Comparison of ENCODE assay signal across 16 cellular contexts in genomic region chr1:1893291-1893985, GRCh38. TPM values are rescaled to one million over a fixed set of nuclear protein-coding genes. Genes with fewer than 3 reads are reported as not detected.
DNase-seq lines count a peak whose midpoint lies in the region; ATAC-seq and TF ChIP-seq lines count a peak whose summit lies in the region.
"Had no signal": no experiment of that assay in that cellular context is flagged by ENCODE, and none has a peak within 500 bp of the region (broad histone marks: within the 10 kb centered on the region; RNA-seq: fewer than 3 reads in every experiment).

No MANE protein-coding gene starts in this region.

- CTCF ChIA-PET in naive thymus-derived CD4-positive, alpha-beta T cell (lab: Charles Lee), result no interaction called here

- POLR2A ChIA-PET in naive thymus-derived CD4-positive, alpha-beta T cell (lab: Charles Lee), result no interaction called here

- DNase-seq in DND-41 (no peak), A172 (ENCODE audit: low spot score) (no peak), SHP77 (lab: John Stamatoyannopoulos, UW) (no peak)
- DNase-seq in naive thymus-derived CD4-positive, alpha-beta T cell, result no peak
- DNase-seq: gastrocnemius medialis; KG1; NCI-H1694; NCI-H748 treated with DMSO at 0.1 percent for 48 hours; retina; stimulated activated CD4-positive, alpha-beta T cell treated with anti-CD3 and anti-CD28 coated beads, Interleukin-4, amount 100 ng/mL, for 4 hours; stomach had no signal

- H3K79me2 ChIP-seq in DND-41 (ENCODE audit: insufficient read depth, low read length), result peaks cover 37% of the 10 kb centered on the region

- H3K27me3 ChIP-seq in BLaER1 (no peaks in the 10 kb centered on the region), DND-41 (ENCODE audit: insufficient read depth, low read length, poor library complexity) (no peaks in the 10 kb centered on the region)
- no peaks in the 10 kb centered on the region for H3K27me3 ChIP-seq in naive thymus-derived CD4-positive, alpha-beta T cell (ENCODE audit: control insufficient read depth in 2 of 2, insufficient read depth in 2 of 2, low read length in 2 of 2)
- H3K27me3 ChIP-seq: gastrocnemius medialis had no signal

- H3K27ac ChIP-seq in BLaER1, result peak overlapping the region; percentile 92
- no peak overlapping the region for H3K27ac ChIP-seq in DND-41 (ENCODE audit: low read length)
- peak overlapping the region; percentile 0 for H3K27ac ChIP-seq in naive thymus-derived CD4-positive, alpha-beta T cell (ENCODE audit: low read depth, low read length)

- H3K9me3 ChIP-seq in BLaER1 (no peaks in the 10 kb centered on the region), DND-41 (ENCODE audit: insufficient read depth, low read length, severe bottlenecking) (no peaks in the 10 kb centered on the region)
- H3K9me3 ChIP-seq in naive thymus-derived CD4-positive, alpha-beta T cell (ENCODE audit: control insufficient read depth in 2 of 3, low read length in 3 of 3), result no peaks in the 10 kb centered on the region
- H3K9me3 ChIP-seq: gastrocnemius medialis, stomach had no signal

- no peak overlapping the region; the same call in 1 of the 2 replicates for H3K4me3 ChIP-seq in BLaER1
- H3K4me3 ChIP-seq in DND-41 (ENCODE audit: low read depth in 1 of 2, low read length in 2 of 2), result no peak overlapping the region
- no peak overlapping the region for H3K4me3 ChIP-seq in naive thymus-derived CD4-positive, alpha-beta T cell (ENCODE audit: low read length)

- peaks cover 18% of the 10 kb centered on the region for H4K20me1 ChIP-seq in BLaER1
- H4K20me1 ChIP-seq in DND-41 (ENCODE audit: insufficient read depth, low read length), result peaks cover 18% of the 10 kb centered on the region

- peak overlapping the region; percentile 81 for H3K27ac Mint-ChIP-seq in activated T-helper 17 cell treated with anti-CD3 and anti-CD28 coated beads, Interleukin-2, amount 50 U/mL, for 72 hours
- H3K27ac Mint-ChIP-seq in naive thymus-derived CD4-positive, alpha-beta T cell, result peak overlapping the region; percentile 25 to 95 (median 89)

- H3K36me3 Mint-ChIP-seq in activated T-helper 17 cell treated with anti-CD3 and anti-CD28 coated beads, Interleukin-2, amount 50 U/mL, for 72 hours (ENCODE audit: low read depth), result peaks cover 17% of the 10 kb centered on the region
- peaks cover 0 to 9% (median 0%) of the 10 kb centered on the region in 5 donors for H3K36me3 Mint-ChIP-seq in naive thymus-derived CD4-positive, alpha-beta T cell

- intact Hi-C loops in naive thymus-derived CD4-positive, alpha-beta T cell (cut with micrococcal nuclease), result no loop called here

- H3K4me2 ChIP-seq in BLaER1 (peak overlapping the region; percentile 98), DND-41 (ENCODE audit: insufficient read depth, low read length) (peak overlapping the region; percentile 22; the same call in 1 of the 2 replicates)

- no peaks in the 10 kb centered on the region for H3K36me3 ChIP-seq in BLaER1
- H3K36me3 ChIP-seq in DND-41 (ENCODE audit: insufficient read depth, low read length), result no peaks in the 10 kb centered on the region
- no peaks in the 10 kb centered on the region for H3K36me3 ChIP-seq in naive thymus-derived CD4-positive, alpha-beta T cell (ENCODE audit: control insufficient read depth in 2 of 3, insufficient read depth in 3 of 3, low read length in 3 of 3)
- H3K36me3 ChIP-seq: gastrocnemius medialis, stomach had no signal

- no peak for TF ChIP-seq CTCF in DND-41 (IDR thresholded peaks at IDR 0.05; ENCODE audit: borderline replicate concordance, extremely low read depth, low read length, poor library complexity, severe bottlenecking)

- H3K4me1 Mint-ChIP-seq in activated T-helper 17 cell treated with anti-CD3 and anti-CD28 coated beads, Interleukin-2, amount 50 U/mL, for 72 hours, result peaks cover 15% of the 10 kb centered on the region
- H3K4me1 Mint-ChIP-seq in naive thymus-derived CD4-positive, alpha-beta T cell, result peaks cover 23 to 55% (median 42%) of the 10 kb centered on the region in 7 donors

- H3K4me3 Mint-ChIP-seq in activated T-helper 17 cell treated with anti-CD3 and anti-CD28 coated beads, Interleukin-2, amount 50 U/mL, for 72 hours, result peak overlapping the region; percentile 84
- peak overlapping the region; percentile 8 to 100 (median 74) for H3K4me3 Mint-ChIP-seq in naive thymus-derived CD4-positive, alpha-beta T cell

- H3K9me3 Mint-ChIP-seq in activated T-helper 17 cell treated with anti-CD3 and anti-CD28 coated beads, Interleukin-2, amount 50 U/mL, for 72 hours, result no peaks in the 10 kb centered on the region
- peaks cover 0 to 2% (median 0%) of the 10 kb centered on the region in 11 donors for H3K9me3 Mint-ChIP-seq in naive thymus-derived CD4-positive, alpha-beta T cell

- H2AFZ ChIP-seq in DND-41 (ENCODE audit: low read depth, low read length), result no peak overlapping the region

- H3K4me1 ChIP-seq in BLaER1 (peaks cover 75% of the 10 kb centered on the region), DND-41 (ENCODE audit: insufficient read depth, low read length) (peaks cover 22% of the 10 kb centered on the region)
- H3K4me1 ChIP-seq in naive thymus-derived CD4-positive, alpha-beta T cell (ENCODE audit: control insufficient read depth in 2 of 2, insufficient read depth in 2 of 2, low read length in 2 of 2), result peaks cover 16 to 33% of the 10 kb centered on the region in 2 donors

- H3K9ac ChIP-seq in BLaER1 (peak overlapping the region; percentile 89), DND-41 (ENCODE audit: low read depth, low read length) (no peak overlapping the region)

- ATAC-seq in DND-41 (ENCODE audit: insufficient read depth, low read depth) (no peak), GM18907 (IDR thresholded peaks at IDR 0.05; ENCODE audit: unreplicated experiment) (no peak), GM21390 (IDR thresholded peaks at IDR 0.05; ENCODE audit: unreplicated experiment) (no peak)
- no peak for ATAC-seq in activated T-helper 17 cell treated with anti-CD3 and anti-CD28 coated beads, Interleukin-2, amount 50 U/mL, for 72 hours (replicated peaks)
- ATAC-seq in naive thymus-derived CD4-positive, alpha-beta T cell, result no peak
- ATAC-seq: gastrocnemius medialis had no signal

- H3K27me3 Mint-ChIP-seq in activated T-helper 17 cell treated with anti-CD3 and anti-CD28 coated beads, Interleukin-2, amount 50 U/mL, for 72 hours, result no peaks in the 10 kb centered on the region
- peaks cover 0 to 5% (median 0%) of the 10 kb centered on the region in 5 donors for H3K27me3 Mint-ChIP-seq in naive thymus-derived CD4-positive, alpha-beta T cell

RNA-seq across cellular contexts. Expression of gene GNB1, which starts 2.6 kb away (rescaled TPM):
- 100 to 1,000 TPM; 266 to 410 TPM for total RNA-seq in activated T-helper 17 cell treated with anti-CD3 and anti-CD28 coated beads, Interleukin-2, amount 50 U/mL, for 72 hours
- total RNA-seq in naive thymus-derived CD4-positive, alpha-beta T cell, result 100 to 1,000 TPM; 170 to 358 (median 246) TPM
- 10 to 100 TPM; 48.1 to 62.3 TPM for polyA plus RNA-seq in naive thymus-derived CD4-positive, alpha-beta T cell
- 39.2 and 44.0 TPM in 2 replicates for total RNA-seq in A172 (2014; rRNA removed; shearing (Covaris generic))

RNA-seq across cellular contexts. Expression of gene CALML6, which starts 21.6 kb away (rescaled TPM):
- 1 to 10 TPM in 1 of 2 donors, under 1 TPM in 1; 0.86 to 1.7 TPM for total RNA-seq in activated T-helper 17 cell treated with anti-CD3 and anti-CD28 coated beads, Interleukin-2, amount 50 U/mL, for 72 hours
- total RNA-seq in naive thymus-derived CD4-positive, alpha-beta T cell, result 1 to 10 TPM in 3 of 5 experiments, under 1 TPM in 1, not detected in 1; 0.94 to 2.5 (median 1.4) TPM
- polyA plus RNA-seq in naive thymus-derived CD4-positive, alpha-beta T cell, result not detected
- not detected in 2 replicates for total RNA-seq in A172 (2014; rRNA removed; shearing (Covaris generic))
- total RNA-seq: stomach had no signal

RNA-seq across cellular contexts. Expression of gene TMEM52, which starts 25.6 kb away (rescaled TPM):
- 1 to 10 TPM; 1.8 to 2.0 TPM for total RNA-seq in activated T-helper 17 cell treated with anti-CD3 and anti-CD28 coated beads, Interleukin-2, amount 50 U/mL, for 72 hours
- total RNA-seq in naive thymus-derived CD4-positive, alpha-beta T cell, result 1 to 10 TPM in 1 of 5 experiments, not detected in 4; 1.1 TPM
- under 1 TPM in 1 of 2 donors, not detected in 1; 0.45 TPM for polyA plus RNA-seq in naive thymus-derived CD4-positive, alpha-beta T cell
- total RNA-seq in A172 (2014; rRNA removed; shearing (Covaris generic)), result not detected in 2 replicates
- total RNA-seq: SK-MEL-5 had no signal
